In the genomic region with DNA sequence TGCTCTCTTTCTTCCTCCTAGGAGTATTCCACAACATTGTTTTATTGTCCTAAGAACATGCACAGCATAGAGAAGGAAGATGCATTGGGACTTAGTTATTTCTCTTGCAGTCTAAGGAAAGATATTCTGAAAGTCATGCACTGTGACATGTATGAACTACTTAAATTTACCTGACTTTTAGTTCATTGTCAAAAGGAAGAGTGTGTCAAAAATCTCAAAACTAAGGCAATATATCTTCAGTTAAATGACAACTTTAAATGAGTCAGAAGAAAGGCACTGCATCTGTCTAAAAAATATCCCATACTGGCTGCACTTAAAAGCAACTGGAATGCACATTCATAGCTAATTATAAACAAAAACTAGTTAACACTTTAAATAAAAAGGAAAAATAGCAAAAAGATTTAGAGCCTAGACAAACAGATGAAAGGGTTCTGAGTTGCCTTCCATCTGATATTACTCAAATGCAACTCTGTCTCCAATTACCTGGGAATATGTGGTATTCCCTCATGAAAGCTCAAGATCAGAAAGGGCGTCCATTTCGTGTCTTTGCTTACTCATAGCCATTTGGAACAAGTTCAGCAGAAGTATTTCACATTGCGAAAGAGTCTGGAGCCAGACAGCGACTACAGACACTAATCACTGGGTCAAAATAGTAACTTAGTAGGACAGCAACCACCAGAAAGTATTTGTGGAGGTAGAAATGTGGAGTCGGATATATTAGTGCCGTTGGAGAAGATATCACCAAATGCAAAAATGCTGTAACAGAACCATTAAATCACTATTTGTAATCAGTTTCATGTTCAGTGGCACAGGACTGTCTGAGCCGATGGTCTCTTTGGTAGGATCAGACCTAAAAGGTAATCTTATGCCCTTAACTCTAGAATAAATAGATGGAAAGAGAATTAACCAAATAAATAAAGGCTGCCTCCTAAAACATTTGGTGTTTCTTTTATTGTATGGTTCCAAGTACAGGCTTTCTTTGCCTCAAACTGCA, we compare ENCODE assay signal across 1 cellular context.
TF ChIP-seq lines count a peak whose summit lies in the region.

No MANE protein-coding gene starts in this region.

TF ChIP-seq in IMR-90, 13 proteins besides CTCF, POLR2A, EP300 and RAD21 (continued from another document):
- TF ChIP-seq, protein P1, sequence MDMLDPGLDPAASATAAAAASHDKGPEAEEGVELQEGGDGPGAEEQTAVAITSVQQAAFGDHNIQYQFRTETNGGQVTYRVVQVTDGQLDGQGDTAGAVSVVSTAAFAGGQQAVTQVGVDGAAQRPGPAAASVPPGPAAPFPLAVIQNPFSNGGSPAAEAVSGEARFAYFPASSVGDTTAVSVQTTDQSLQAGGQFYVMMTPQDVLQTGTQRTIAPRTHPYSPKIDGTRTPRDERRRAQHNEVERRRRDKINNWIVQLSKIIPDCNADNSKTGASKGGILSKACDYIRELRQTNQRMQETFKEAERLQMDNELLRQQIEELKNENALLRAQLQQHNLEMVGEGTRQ (IDR thresholded peaks at IDR 0.05; ENCODE audit: low read depth, low read length) = no peak
- no peak for TF ChIP-seq RFX5 (IDR thresholded peaks at IDR 0.05; ENCODE audit: low read depth, low read length)
- TF ChIP-seq MAZ (IDR thresholded peaks at IDR 0.05; ENCODE audit: borderline replicate concordance, low read depth, low read length) = no peak
- no peak; the same call in 1 of the 2 replicates for TF ChIP-seq NFE2L2 (IDR thresholded peaks at IDR 0.05; ENCODE audit: low read depth, low read length)
- peak; percentile 72 for TF ChIP-seq FOS (IDR thresholded peaks at IDR 0.05; ENCODE audit: low read depth, low read length)
